Comparison of ENCODE assay signal across 8 cellular contexts in genomic region chr17:44758414-44759095, GRCh38. TPM values are rescaled to one million over a fixed set of nuclear protein-coding genes. Genes with fewer than 3 reads are reported as not detected.
DNase-seq lines count a peak whose midpoint lies in the region; ATAC-seq and TF ChIP-seq lines count a peak whose summit lies in the region.

ADAM11 (plus strand) TSS chr17:44758988; CDS start chr17:44759200, 212 bp downstream.

- H3K4me1 ChIP-seq in PC-3 (ENCODE audit: insufficient read depth, low read length) (peaks cover 4% of the 10 kb centered on the region; the same call in 1 of the 2 replicates), esophagus muscularis mucosa (peaks cover 15 to 22% (median 17%) of the 10 kb centered on the region in 4 donors), parathyroid adenoma (no peaks in the 10 kb centered on the region)

- H3K4me3 ChIP-seq in PC-3 (ENCODE audit: low read length), result peak within 1 kb of the TSS; percentile 68
- H3K4me3 ChIP-seq in esophagus muscularis mucosa, result peak within 1 kb of the TSS; percentile 56 to 63 (median 58)
- no peak within 1 kb of the TSS for H3K4me3 ChIP-seq in parathyroid adenoma (ENCODE audit: low read depth, low read length)

- H3K4me2 ChIP-seq in PC-3 (ENCODE audit: low read length), result peak within 1 kb of the TSS; percentile 95
- H3K4me2 ChIP-seq in parathyroid adenoma (ENCODE audit: low read length), result peak within 1 kb of the TSS; percentile 58

- no peaks in the 10 kb centered on the region for H3K36me3 ChIP-seq in PC-3 (ENCODE audit: low read depth, low read length)
- H3K36me3 ChIP-seq in esophagus muscularis mucosa, result no peaks in the 10 kb centered on the region
- H3K36me3 ChIP-seq in parathyroid adenoma (ENCODE audit: control insufficient read depth, insufficient read depth, low read length), result no peaks in the 10 kb centered on the region

- no peaks in the 10 kb centered on the region for H3K9me2 ChIP-seq in PC-3 (replicated peaks; ENCODE audit: low read length)

- DNase-seq in ELR (ENCODE audit: low read depth), result peak; percentile 26
- no peak for DNase-seq in PC-3
- no peak for DNase-seq in esophagus muscularis mucosa (ENCODE audit: extremely low spot score)
- no peak for DNase-seq in GDM1 (lab: John Stamatoyannopoulos, UW)
- no peak for DNase-seq in stimulated activated CD4-positive, alpha-beta T cell treated with anti-CD3 and anti-CD28 coated beads, Interleukin-1b, Interleukin-23, amount 100 ng/mL, for 48 hours
- no peak for DNase-seq in activated gamma-delta T cell treated with Interleukin-2 at 50 U/mL for 16 hours
- no peak for DNase-seq in effector CD8-positive, alpha-beta T cell (lab: John Stamatoyannopoulos, UW)

- CTCF ChIA-PET in PC-3 (lab: Charles Lee), result interaction anchor here (0.6 kb wide), 1 partner anchor 266 kb away, joined by 10 read pairs; no protein-coding TSS in a partner anchor

- H3K9ac ChIP-seq in PC-3 (ENCODE audit: low read length) (no peak within 1 kb of the TSS), parathyroid adenoma (no peak within 1 kb of the TSS)

- TF ChIP-seq CTCF in PC-3 (conservative IDR thresholded peaks at IDR 0.05; ENCODE audit: low read depth, low read length), result no peak
- TF ChIP-seq CTCF in esophagus muscularis mucosa (IDR thresholded peaks at IDR 0.05), result no peak
- no peak for TF ChIP-seq CTCF in parathyroid adenoma (IDR thresholded peaks at IDR 0.05)

- WGBS in esophagus muscularis mucosa, result 20% methylated on average over 8 of the region's 76 CpGs

- intact Hi-C loops in PC-3 (cut with micrococcal nuclease) (no loop called here), esophagus muscularis mucosa (cut with DNase I) (no loop called here)

- TF ChIP-seq POLR2A in esophagus muscularis mucosa (IDR thresholded peaks at IDR 0.05; ENCODE audit: low read depth), result no peak

- H2AFZ ChIP-seq in PC-3 (ENCODE audit: low read length) (peak within 1 kb of the TSS; percentile 74), parathyroid adenoma (peak within 1 kb of the TSS; percentile 87)

- POLR2A ChIA-PET in PC-3 (lab: Charles Lee; ENCODE audit: unreplicated experiment), result no interaction called here

- H3K79me2 ChIP-seq in PC-3 (ENCODE audit: low read length) (no peaks in the 10 kb centered on the region), parathyroid adenoma (no peaks in the 10 kb centered on the region)

- H3F3A ChIP-seq in PC-3 (ENCODE audit: low read length, unreplicated experiment), result no peaks in the 10 kb centered on the region

- H3K27ac ChIP-seq in PC-3 (ENCODE audit: low read length), result no peak within 1 kb of the TSS
- no peak within 1 kb of the TSS for H3K27ac ChIP-seq in esophagus muscularis mucosa (replicated peaks in 1 of 4)
- H3K27ac ChIP-seq in parathyroid adenoma, result no peak within 1 kb of the TSS

- peak; percentile 52 for ATAC-seq in PC-3

- H3K27me3 ChIP-seq in PC-3 (ENCODE audit: low read length), result 0 out of 2 replicates have a peak, but pooled peaks cover 5% of the 10 kb centered on the region
- H3K27me3 ChIP-seq in esophagus muscularis mucosa, result peaks cover 0 to 56% (median 22%) of the 10 kb centered on the region in 4 donors
- H3K27me3 ChIP-seq in parathyroid adenoma (ENCODE audit: control insufficient read depth, insufficient read depth, low read length), result no peaks in the 10 kb centered on the region

- H4K20me1 ChIP-seq in PC-3 (ENCODE audit: low read length), result no peaks in the 10 kb centered on the region

- H3K9me3 ChIP-seq in PC-3 (ENCODE audit: low read length) (no peaks in the 10 kb centered on the region), esophagus muscularis mucosa (no peaks in the 10 kb centered on the region), parathyroid adenoma (ENCODE audit: control insufficient read depth, low read length) (no peaks in the 10 kb centered on the region)

- no TSS peak for BruUV-seq in PC-3 (replicated peaks; lab: Mats Ljungman, UMichigan)

- TF ChIP-seq EP300 in esophagus muscularis mucosa (IDR thresholded peaks at IDR 0.05), result no peak

RNA-seq across cellular contexts. Expression of gene ADAM11, which starts in this region (rescaled TPM):
- total RNA-seq in PC-3 (2014; rRNA removed) (2.7 and 2.9 TPM in 2 replicates), esophagus muscularis mucosa (under 1 TPM; under 0.01 to 0.98 (median 0.64) TPM)
